In genomic region chr10:129323311-129323710, GRCh38 we compare ENCODE assay signal across 16 cellular contexts.
DNase-seq lines count a peak whose midpoint lies in the region; ATAC-seq and TF ChIP-seq lines count a peak whose summit lies in the region.
"Had no signal": no experiment of that assay in that cellular context is flagged by ENCODE, and none has a peak within 500 bp of the region (broad histone marks: within the 10 kb centered on the region; RNA-seq: fewer than 3 reads in every experiment).

No MANE protein-coding gene starts in this region.

- no peak for ATAC-seq in GM23338
- ATAC-seq in left ventricle myocardium superior = no peak
- ATAC-seq in GM21526 (IDR thresholded peaks at IDR 0.05; ENCODE audit: low FRiP score, unreplicated experiment) = no peak
- ATAC-seq: HCT116, SK-N-SH treated with all-trans-retinoic acid at 6 μM for 48 hours had no signal

- H3K36me3 ChIP-seq in GM23338 (ENCODE audit: insufficient read depth) = no peaks in the 10 kb centered on the region
- H3K36me3 ChIP-seq: Peyer's patch had no signal

- peaks cover 9% of the 10 kb centered on the region; the same call in 2 of the 3 replicates for H3K4me1 Mint-ChIP-seq in GM23338
- peaks cover 6% of the 10 kb centered on the region for H3K4me1 Mint-ChIP-seq in type B pancreatic cell (ENCODE audit: unreplicated experiment)

- 0 out of 2 replicates have a peak, but pooled peaks cover 9% of the 10 kb centered on the region for H3K4me1 ChIP-seq in GM23338 (ENCODE audit: insufficient read depth)
- H3K4me1 ChIP-seq: Peyer's patch had no signal

- H3K9me3 Mint-ChIP-seq in GM23338 (peaks cover 9% of the 10 kb centered on the region; the same call in 2 of the 3 replicates), type B pancreatic cell (peaks cover 8% of the 10 kb centered on the region)

- H3K27me3 ChIP-seq in GM23338 (ENCODE audit: insufficient read depth) = no peaks in the 10 kb centered on the region
- H3K27me3 ChIP-seq: Peyer's patch had no signal

- H3K36me3 Mint-ChIP-seq in GM23338 (ENCODE audit: low read depth) (peaks cover 3% of the 10 kb centered on the region; the same call in 1 of the 3 replicates), type B pancreatic cell (no peaks in the 10 kb centered on the region)

- 0 out of 2 replicates have a peak, but pooled peaks cover 4% of the 10 kb centered on the region for H3K9me2 ChIP-seq in GM23338 (ENCODE audit: insufficient read depth)

- DNase-seq in GM23338 (ENCODE audit: low spot score) (peak; percentile 35), kidney tubule cell (ENCODE audit: low spot score) (peak; percentile 14), type B pancreatic cell (ENCODE audit: extremely low spot score, unreplicated experiment) (no peak), NCI-H1092 (lab: John Stamatoyannopoulos, UW) (no peak), left ventricle myocardium superior (no peak)
- DNase-seq: COR-L47, NCI-H1694 treated with DMSO at 0.1 percent for 48 hours, NCI-H345, NCI-H526 treated with DMSO at 0.1 percent for 48 hours, Peyer's patch, SHP77 had no signal

- H3K27ac Mint-ChIP-seq in GM23338 = no peak overlapping the region
- H3K27ac Mint-ChIP-seq in type B pancreatic cell = no peak overlapping the region

- TF ChIP-seq CTCF in GM23338 (conservative IDR thresholded peaks at IDR 0.05; ENCODE audit: low read depth in 2 of 2) = no peak
- no peak for TF ChIP-seq CTCF in VCaP (conservative IDR thresholded peaks at IDR 0.05)
- TF ChIP-seq CTCF in type B pancreatic cell (conservative IDR thresholded peaks at IDR 0.05) = no peak

- H3K4me2 ChIP-seq in GM23338 = 0 out of 2 replicates have a peak overlapping the region, but pooled peaks have one; percentile 25

- H2AFZ ChIP-seq in GM23338 = no peak overlapping the region; the same call in 1 of the 2 replicates

- intact Hi-C loops in left ventricle myocardium superior (cut with micrococcal nuclease) = no loop called here

- H3K79me2 ChIP-seq in GM23338 (replicated peaks; ENCODE audit: insufficient read depth) = no peaks in the 10 kb centered on the region

- no peaks in the 10 kb centered on the region for H3F3A ChIP-seq in GM23338 (replicated peaks; ENCODE audit: low read depth)

- H3K27ac ChIP-seq in GM23338 (ENCODE audit: low read depth) = no peak overlapping the region
- H3K27ac ChIP-seq in VCaP = peak overlapping the region; percentile 32
- H3K27ac ChIP-seq: C4-2B, Peyer's patch had no signal

- no peaks in the 10 kb centered on the region for H4K20me1 ChIP-seq in GM23338 (replicated peaks; ENCODE audit: insufficient read depth)

- no peak overlapping the region for H3K4me3 Mint-ChIP-seq in GM23338
- peak overlapping the region; percentile 58 for H3K4me3 Mint-ChIP-seq in type B pancreatic cell

- H3K27me3 Mint-ChIP-seq in GM23338 (ENCODE audit: insufficient read depth, low read depth, poor library complexity) (no peaks in the 10 kb centered on the region), type B pancreatic cell (peaks cover 20% of the 10 kb centered on the region)

- H3K4me3 ChIP-seq in GM23338 = no peak overlapping the region
- H3K4me3 ChIP-seq: Peyer's patch had no signal

TF ChIP-seq in GM23338, 12 proteins besides CTCF, POLR2A, EP300 and RAD21 (continues in another document):
- TF ChIP-seq EZH2 (IDR thresholded peaks at IDR 0.05; ENCODE audit: low read depth, unreplicated experiment) (no peak), EZH2phosphoT487 (IDR thresholded peaks at IDR 0.05; ENCODE audit: unreplicated experiment) (no peak), ZNF114 (CRISPR knock-in tag; IDR thresholded peaks at IDR 0.05) (no peak), ETS1 (IDR thresholded peaks at IDR 0.05) (no peak), CREB1 (CRISPR knock-in tag; IDR thresholded peaks at IDR 0.05; ENCODE audit: low read depth) (no peak), ZNF462 (CRISPR knock-in tag; IDR thresholded peaks at IDR 0.05) (no peak), STAT1 (IDR thresholded peaks at IDR 0.05; ENCODE audit: unreplicated experiment) (no peak), POLR2AphosphoS5 (IDR thresholded peaks at IDR 0.05; ENCODE audit: low read depth) (no peak)

Comparison
In these comparisons a context has a peak if more than half of its experiments do, and no peak if none do; other contexts are left out.
1. DNase-seq: peak in GM23338 (single experiment) and kidney tubule cell (single experiment); none in type B pancreatic cell (single experiment), NCI-H1092 (single experiment) and left ventricle myocardium superior (single experiment).